In genomic region chr21:44511938-44512275, GRCh38 we compare ENCODE assay signal across 35 cellular contexts. TPM values are rescaled to one million over a fixed set of nuclear protein-coding genes. Genes with fewer than 3 reads are reported as not detected.
"Had no signal": no experiment of that assay in that cellular context is flagged by ENCODE, and none has a peak within 500 bp of the region (broad histone marks: within the 10 kb centered on the region; RNA-seq: fewer than 3 reads in every experiment).

No MANE protein-coding gene starts in this region.

- H3K9me3 ChIP-seq: ovary, psoas muscle, spleen, suprapubic skin, testis, tibial artery, transverse colon, upper lobe of right lung, uterus had no signal

- H3K4me1 Mint-ChIP-seq: neural crest cell had no signal

- H3K27me3 ChIP-seq: ovary, testis, uterus had no signal

- H3K27ac Mint-ChIP-seq: natural killer cell treated with Interleukin-12 subunit alpha and Interleukin-12 subunit beta and Interleukin-15 and Interleukin-18, amount 100 ng/mL, for 72 hours; nephron progenitor cell; progenitor cell of endocrine pancreas; stimulated activated memory B cell treated with anti-CD40 and anti-IgM and Interleukin-4, amounts not matched to agents 10 μg/mL and 1 μg/mL and 100 μg/mL, for 72 hours; type B pancreatic cell had no signal

- ATAC-seq: naive thymus-derived CD8-positive, alpha-beta T cell; natural killer cell treated with Interleukin-12 subunit alpha and Interleukin-12 subunit beta and Interleukin-15 and Interleukin-18, amount 100 ng/mL, for 72 hours; psoas muscle; right cardiac atrium; sciatic nerve; stimulated activated memory B cell treated with anti-CD40 and anti-IgM and Interleukin-4, amounts not matched to agents 10 μg/mL and 1 μg/mL and 100 μg/mL, for 72 hours; stimulated activated naive CD8-positive, alpha-beta T cell treated with anti-CD3 and anti-CD28 coated beads, Interleukin-15, amount 100 ng/mL, for 72 hours; stimulated activated naive CD8-positive, alpha-beta T cell treated with anti-CD3 and anti-CD28 coated beads, Interleukin-15, Interleukin-2, amounts not matched to agents 100 U/mL and 50 U/mL, for 24 hours; upper lobe of right lung had no signal

- H3K79me2 ChIP-seq: parathyroid adenoma had no signal

- H3K27me3 Mint-ChIP-seq: naive thymus-derived CD8-positive, alpha-beta T cell; natural killer cell treated with Interleukin-12 subunit alpha and Interleukin-12 subunit beta and Interleukin-15 and Interleukin-18, amount 100 ng/mL, for 72 hours; progenitor cell of endocrine pancreas; stimulated activated naive CD8-positive, alpha-beta T cell treated with anti-CD3 and anti-CD28 coated beads, Interleukin-15, amount 100 ng/mL, for 72 hours; type B pancreatic cell had no signal

- H3K4me3 Mint-ChIP-seq: natural killer cell treated with Interleukin-12 subunit alpha and Interleukin-12 subunit beta and Interleukin-15 and Interleukin-18, amount 100 ng/mL, for 72 hours; nephron progenitor cell; neural crest cell; stimulated activated memory B cell treated with anti-CD40 and anti-IgM and Interleukin-4, amounts not matched to agents 10 μg/mL and 1 μg/mL and 100 μg/mL, for 72 hours; stimulated activated naive CD8-positive, alpha-beta T cell treated with anti-CD3 and anti-CD28 coated beads, Interleukin-15, amount 100 ng/mL, for 72 hours; type B pancreatic cell had no signal

- H3K4me1 ChIP-seq: parathyroid adenoma, psoas muscle, testis, upper lobe of right lung, uterus had no signal

- H3K4me3 ChIP-seq: ovary, psoas muscle, skin epidermis, smooth muscle cell, spleen, suprapubic skin, testis, tibial artery, transverse colon, upper lobe of right lung, uterus had no signal

- H3K27ac ChIP-seq: ovary, parathyroid adenoma, psoas muscle, skin epidermis, spleen, suprapubic skin, testis, tibial artery, transverse colon, upper lobe of right lung, uterus had no signal

- H3K4me2 ChIP-seq: smooth muscle cell had no signal

- H3K36me3 Mint-ChIP-seq: naive B cell; naive thymus-derived CD8-positive, alpha-beta T cell; natural killer cell treated with Interleukin-12 subunit alpha and Interleukin-12 subunit beta and Interleukin-15 and Interleukin-18, amount 100 ng/mL, for 72 hours; stimulated activated memory B cell treated with anti-CD40 and anti-IgM and Interleukin-4, amounts not matched to agents 10 μg/mL and 1 μg/mL and 100 μg/mL, for 72 hours; type B pancreatic cell had no signal

- DNase-seq: naive B cell; naive thymus-derived CD8-positive, alpha-beta T cell; nephron progenitor cell; occipital lobe; ovary; retina; stimulated activated CD4-positive, alpha-beta T cell treated with anti-CD3 and anti-CD28 coated beads, Interleukin-12 subunit alpha, Interleukin-12 subunit beta, amount 100 ng/mL, for 4 hours; stimulated activated CD4-positive, alpha-beta T cell treated with anti-CD3 and anti-CD28 coated beads, Interleukin-1b, Interleukin-23, amount 100 ng/mL, for 48 hours; stimulated activated CD4-positive, alpha-beta T cell treated with anti-CD3 and anti-CD28 coated beads, Interleukin-4, amount 100 ng/mL, for 1 hour; stimulated activated CD4-positive, alpha-beta T cell treated with anti-CD3 and anti-CD28 coated beads, Interleukin-4, amount 100 ng/mL, for 4 hours; stimulated activated CD8-positive, alpha-beta memory T cell treated with anti-CD3 and anti-CD28 coated beads, Interleukin-4, amount 100 ng/mL, for 48 hours; stimulated activated naive CD8-positive, alpha-beta T cell treated with anti-CD3 and anti-CD28 coated beads, Interleukin-15, amount 100 ng/mL, for 72 hours; stimulated activated naive CD8-positive, alpha-beta T cell treated with anti-CD3 and anti-CD28 coated beads, Interleukin-15, Interleukin-2, amounts not matched to agents 100 U/mL and 50 U/mL, for 24 hours; substantia nigra; testis; tibial artery; transverse colon; upper lobe of right lung; uterus had no signal

- H3K9ac ChIP-seq: parathyroid adenoma had no signal

- H3K36me3 ChIP-seq: ovary, spleen, suprapubic skin, tibial artery, transverse colon, upper lobe of right lung, uterus had no signal

- H3K9me3 Mint-ChIP-seq: naive B cell; naive thymus-derived CD8-positive, alpha-beta T cell; natural killer cell treated with Interleukin-12 subunit alpha and Interleukin-12 subunit beta and Interleukin-15 and Interleukin-18, amount 100 ng/mL, for 72 hours; nephron progenitor cell; neural crest cell; stimulated activated memory B cell treated with anti-CD40 and anti-IgM and Interleukin-4, amounts not matched to agents 10 μg/mL and 1 μg/mL and 100 μg/mL, for 72 hours; stimulated activated naive CD8-positive, alpha-beta T cell treated with anti-CD3 and anti-CD28 coated beads, Interleukin-15, amount 100 ng/mL, for 72 hours; type B pancreatic cell had no signal

- H2AFZ ChIP-seq: parathyroid adenoma had no signal

RNA-seq across cellular contexts. Expression of gene KRTAP10-1, which starts 28.1 kb away (rescaled TPM):
- total RNA-seq: naive thymus-derived CD8-positive, alpha-beta T cell; natural killer cell treated with Interleukin-12 subunit alpha and Interleukin-12 subunit beta and Interleukin-15 and Interleukin-18, amount 100 ng/mL, for 72 hours; neural crest cell; occipital lobe; osteoblast; ovary; progenitor cell of endocrine pancreas; psoas muscle; right cardiac atrium; sciatic nerve; smooth muscle cell; spleen; testis; transverse colon; upper lobe of right lung; urinary bladder; uterus had no signal
- polyA plus RNA-seq: naive thymus-derived CD8-positive, alpha-beta T cell; ovary; psoas muscle; right cardiac atrium; smooth muscle cell; spleen; thymus; urinary bladder had no signal

RNA-seq across cellular contexts. Expression of gene KRTAP10-2, which starts 39.4 kb away (rescaled TPM):
- total RNA-seq: naive thymus-derived CD8-positive, alpha-beta T cell; natural killer cell treated with Interleukin-12 subunit alpha and Interleukin-12 subunit beta and Interleukin-15 and Interleukin-18, amount 100 ng/mL, for 72 hours; neural crest cell; occipital lobe; osteoblast; ovary; progenitor cell of endocrine pancreas; psoas muscle; right cardiac atrium; sciatic nerve; smooth muscle cell; spleen; testis; transverse colon; upper lobe of right lung; urinary bladder; uterus had no signal
- polyA plus RNA-seq: naive thymus-derived CD8-positive, alpha-beta T cell; ovary; psoas muscle; smooth muscle cell; spleen; thymus; urinary bladder had no signal

RNA-seq across cellular contexts. Expression of gene KRTAP10-3, which starts 46.7 kb away (rescaled TPM):
- total RNA-seq: naive thymus-derived CD8-positive, alpha-beta T cell; natural killer cell treated with Interleukin-12 subunit alpha and Interleukin-12 subunit beta and Interleukin-15 and Interleukin-18, amount 100 ng/mL, for 72 hours; neural crest cell; occipital lobe; osteoblast; ovary; progenitor cell of endocrine pancreas; psoas muscle; right cardiac atrium; sciatic nerve; smooth muscle cell; spleen; testis; transverse colon; upper lobe of right lung; urinary bladder; uterus had no signal
- polyA plus RNA-seq: naive thymus-derived CD8-positive, alpha-beta T cell; ovary; psoas muscle; right cardiac atrium; smooth muscle cell; spleen; thymus; urinary bladder had no signal
